In genomic region chr11:82864268-82864667, GRCh38 we compare ENCODE assay signal across 9 cellular contexts. TPM values are rescaled to one million over a fixed set of nuclear protein-coding genes. Genes with fewer than 3 reads are reported as not detected.
A peak's percentile ranks its signal among the peaks of the same experiment; 100 is the strongest.
DNase-seq lines count a peak whose midpoint lies in the region; ATAC-seq, FAIRE-seq and TF ChIP-seq lines count a peak whose summit lies in the region.
"Had no signal": no experiment of that assay in that cellular context is flagged by ENCODE, and none has a peak within 500 bp of the region (broad histone marks: within the 10 kb centered on the region; RNA-seq: fewer than 3 reads in every experiment).

No MANE protein-coding gene starts in this region.

- H2AFZ ChIP-seq in KMS-11 (ENCODE audit: low read depth): no peak overlapping the region
- H2AFZ ChIP-seq in HepG2 (ENCODE audit: low read length): no peak overlapping the region

- peak overlapping the region; percentile 47; the same call in 1 of the 2 replicates for H3K4me2 ChIP-seq in KMS-11
- no peak overlapping the region for H3K4me2 ChIP-seq in HepG2 (ENCODE audit: low read depth, low read length)

- no peaks in the 10 kb centered on the region for H3K36me3 ChIP-seq in KMS-11 (ENCODE audit: insufficient read depth)
- H3K36me3 ChIP-seq in RWPE2 (ENCODE audit: low read depth): no peaks in the 10 kb centered on the region
- no peaks in the 10 kb centered on the region for H3K36me3 ChIP-seq in HepG2 (replicated peaks in 1 of 2; ENCODE audit: control insufficient read depth in 1 of 2, insufficient read depth in 2 of 2, low read length in 2 of 2)

- CTCF ChIA-PET in HepG2 (lab: Yijun Ruan, JAX; ENCODE audit: low intra/inter-chr PET ratio, low total read pairs): interaction anchor here (1.6 to 2.3 kb wide), 2 partner anchors 89 to 146 kb away, joined by 21 read pairs; no protein-coding TSS in a partner anchor

- WGBS in HepG2 (ENCODE audit: low lambda C conversion rate): 21% methylated on average over 5 of the region's 5 CpGs

- no peaks in the 10 kb centered on the region for H3K36me3 Mint-ChIP-seq in activated T-cell treated with anti-CD3 and anti-CD28 coated beads, Interleukin-2, amount 50 U/mL, for 4 hours (ENCODE audit: insufficient read depth)
- H3K36me3 Mint-ChIP-seq: CD4-positive, CD25-positive, alpha-beta regulatory T cell had no signal

- TF ChIP-seq EP300 in HepG2 (IDR thresholded peaks at IDR 0.05; ENCODE audit: low read depth in 2 of 2, low read length in 2 of 2) (no peak), HepG2 (CRISPR knock-in tag; IDR thresholded peaks at IDR 0.05; ENCODE audit: borderline replicate concordance) (no peak)

- H3K4me3 Mint-ChIP-seq in activated T-cell treated with anti-CD3 and anti-CD28 coated beads, Interleukin-2, amount 50 U/mL, for 4 hours: no peak overlapping the region
- H3K4me3 Mint-ChIP-seq: CD4-positive, CD25-positive, alpha-beta regulatory T cell had no signal

- H3K9ac ChIP-seq in KMS-11 (no peak overlapping the region), HepG2 (ENCODE audit: insufficient read depth, low read depth, low read length) (no peak overlapping the region)

- peaks cover 6% of the 10 kb centered on the region for H3K4me1 Mint-ChIP-seq in activated T-cell treated with anti-CD3 and anti-CD28 coated beads, Interleukin-2, amount 50 U/mL, for 4 hours (ENCODE audit: low read depth)

- peak; percentile 20 for DNase-seq in NCI-H2227 (lab: John Stamatoyannopoulos, UW; ENCODE audit: unreplicated experiment)
- no peak for DNase-seq in NCI-H2227 treated with DMSO at 0.1 percent for 48 hours (lab: John Stamatoyannopoulos, UW)
- no peak for DNase-seq in RWPE2 (ENCODE audit: low spot score)
- peak; percentile 92 for DNase-seq in choroid plexus epithelial cell (ENCODE audit: low read depth)
- peak; percentile 57 for DNase-seq in HepG2 (ENCODE audit: low spot score)
- DNase-seq in ureter (ENCODE audit: low spot score): peak; percentile 76
- DNase-seq in activated T-cell treated with anti-CD3 and anti-CD28 coated beads, Interleukin-2, amount 50 U/mL, for 4 hours: no peak

- TF ChIP-seq CTCF in KMS-11 (conservative IDR thresholded peaks at IDR 0.05; ENCODE audit: low read depth, low read length): peak; percentile 78
- peak; percentile 88 for TF ChIP-seq CTCF in RWPE2 (IDR thresholded peaks at IDR 0.05; ENCODE audit: poor library complexity, severe bottlenecking)
- peak; percentile 79 for TF ChIP-seq CTCF in choroid plexus epithelial cell (conservative IDR thresholded peaks at IDR 0.05; ENCODE audit: low read depth, low read length)
- TF ChIP-seq CTCF in HepG2 (CRISPR knock-in tag; IDR thresholded peaks at IDR 0.05): peak; percentile 80

- no peaks in the 10 kb centered on the region for H3K9me3 Mint-ChIP-seq in activated T-cell treated with anti-CD3 and anti-CD28 coated beads, Interleukin-2, amount 50 U/mL, for 4 hours
- H3K9me3 Mint-ChIP-seq: CD4-positive, CD25-positive, alpha-beta regulatory T cell had no signal

- TF ChIP-seq RAD21 in HepG2 (CRISPR knock-in tag; IDR thresholded peaks at IDR 0.05): peak; percentile 74

- no peaks in the 10 kb centered on the region for H4K20me1 ChIP-seq in KMS-11 (ENCODE audit: insufficient read depth)
- H4K20me1 ChIP-seq in HepG2 (ENCODE audit: insufficient read depth, low read length): no peaks in the 10 kb centered on the region

- FAIRE-seq in HepG2 (lab: Jason Lieb, UNC): peak; percentile 60

- H3K79me2 ChIP-seq in KMS-11 (ENCODE audit: insufficient read depth, low read depth) (no peaks in the 10 kb centered on the region), HepG2 (ENCODE audit: insufficient read depth, low read length) (peaks cover 3% of the 10 kb centered on the region)

- intact Hi-C loops in HepG2 (cut with micrococcal nuclease; ENCODE audit: unreplicated experiment): loop anchor here (1.0 kb wide), 2 partner anchors 89 to 146 kb away; no protein-coding TSS in a partner anchor

- no peak for TF ChIP-seq POLR2A in HepG2 (IDR thresholded peaks at IDR 0.05; ENCODE audit: insufficient read depth in 1 of 2, low read depth in 2 of 2, low read length in 2 of 2)

- in situ Hi-C loops in HepG2 (cut with HindIII; ENCODE audit: extremely low pct_ligation_motif_present, low pct_unique_long_range_greater_than_20kb): loop anchor here (5.0 to 25.0 kb wide), 3 partner anchors 89 to 948 kb away; partner anchors contain the start of gene FAM181B

- H3K27ac ChIP-seq in KMS-11 (no peak overlapping the region), RWPE2 (ENCODE audit: poor library complexity, severe bottlenecking) (no peak overlapping the region), HepG2 (ENCODE audit: extremely low read length, insufficient read depth, low read length) (no peak overlapping the region)

- H3K4me3 ChIP-seq in KMS-11 (IDR thresholded peaks at IDR 0.05; ENCODE audit: insufficient read depth, low read depth, low read length) (no peak overlapping the region), RWPE2 (ENCODE audit: severe bottlenecking) (no peak overlapping the region), choroid plexus epithelial cell (ENCODE audit: low read depth, low read length) (no peak overlapping the region), HepG2 (replicated peaks in 1 of 3; ENCODE audit: insufficient read depth in 1 of 3, low read depth in 2 of 3, low read length in 3 of 3) (no peak overlapping the region)

- H3K4me1 ChIP-seq in KMS-11 (ENCODE audit: low read depth, poor library complexity, severe bottlenecking): peaks cover 42% of the 10 kb centered on the region
- peaks cover 12% of the 10 kb centered on the region for H3K4me1 ChIP-seq in RWPE2 (ENCODE audit: insufficient read depth, poor library complexity, severe bottlenecking)
- 0 out of 2 replicates have a peak, but pooled peaks cover 10% of the 10 kb centered on the region for H3K4me1 ChIP-seq in HepG2 (ENCODE audit: insufficient read depth, low read length)

- POLR2A ChIA-PET in HepG2 (lab: Yijun Ruan, JAX): no interaction called here

- H3K9me3 ChIP-seq in RWPE2 (ENCODE audit: severe bottlenecking) (no peaks in the 10 kb centered on the region), HepG2 (ENCODE audit: low read length) (no peaks in the 10 kb centered on the region)

- BruUV-seq in HepG2 (replicated peaks; lab: Mats Ljungman, UMichigan): no TSS peak

- H3K27me3 Mint-ChIP-seq in activated T-cell treated with anti-CD3 and anti-CD28 coated beads, Interleukin-2, amount 50 U/mL, for 4 hours (ENCODE audit: low read depth): no peaks in the 10 kb centered on the region

- H3K27me3 ChIP-seq in KMS-11 (ENCODE audit: insufficient read depth, low read depth): no peaks in the 10 kb centered on the region
- no peaks in the 10 kb centered on the region for H3K27me3 ChIP-seq in RWPE2 (ENCODE audit: insufficient read depth, poor library complexity, severe bottlenecking)
- H3K27me3 ChIP-seq in HepG2 (ENCODE audit: control insufficient read depth in 1 of 2, insufficient read depth in 2 of 2, low read length in 2 of 2): no peaks in the 10 kb centered on the region

- peak; percentile 88 for ATAC-seq in RWPE2 (ENCODE audit: low read depth)
- ATAC-seq in HepG2: peak; percentile 95
- no peak for ATAC-seq in activated T-cell treated with anti-CD3 and anti-CD28 coated beads, Interleukin-2, amount 50 U/mL, for 4 hours

RNA-seq across cellular contexts. Expression of gene PRCP, which starts 36.0 kb away (rescaled TPM):
- 49.9 and 84.2 TPM in 2 replicates for total RNA-seq in HepG2 (2016; rRNA removed; fragmentation: Illumina TruSeq; extraction: Trizol)
- 12.9 and 14.2 TPM in 2 replicates for total RNA-seq in HepG2 (2016; cell fraction: cytosol; rRNA removed; fragmentation: Illumina TruSeq; extraction: Trizol; ENCODE audit: low read depth)
- total RNA-seq in HepG2 (2016; cell fraction: insoluble cytoplasmic fraction; rRNA removed; fragmentation: Illumina TruSeq; extraction: Trizol): 49.2 and 86.3 TPM in 2 replicates
- 29.1 and 33.4 TPM in 2 replicates for total RNA-seq in HepG2 (2016; cell fraction: membrane; rRNA removed; fragmentation: Illumina TruSeq; extraction: Trizol)
- total RNA-seq in HepG2 (2016; cell fraction: nucleus; rRNA removed; fragmentation: Illumina TruSeq; extraction: Trizol): 75.4 and 86.0 TPM in 2 replicates
- polyA plus RNA-seq in HepG2 (2011; rRNA removed): 79.7 and 105 TPM in 2 replicates
- polyA plus RNA-seq in HepG2 (2011; cell fraction: cytosol; rRNA removed): 63.3 and 100 TPM in 2 replicates
- 24.2 and 26.5 TPM in 2 replicates for polyA plus RNA-seq in HepG2 (2011; cell fraction: nucleus; rRNA removed)
- polyA plus RNA-seq in HepG2 (2012): 56.3 and 103 TPM in 2 replicates
- polyA plus RNA-seq in HepG2 (2016; cell fraction: cytosol; fragmentation: Illumina TruSeq; extraction: Trizol; ENCODE audit: low read depth): 12.6 and 13.4 TPM in 2 replicates
- 48.2 and 49.2 TPM in 2 replicates for polyA plus RNA-seq in HepG2 (2016; cell fraction: insoluble cytoplasmic fraction; fragmentation: Illumina TruSeq; extraction: Trizol; ENCODE audit: low read depth)
- polyA plus RNA-seq in HepG2 (2016; cell fraction: membrane; fragmentation: Illumina TruSeq; extraction: Trizol; ENCODE audit: low read depth): 27.2 and 33.0 TPM in 2 replicates
- 84.6 and 95.4 TPM in 2 replicates for polyA plus RNA-seq in HepG2 (2016; cell fraction: nucleus; fragmentation: Illumina TruSeq; extraction: Trizol; ENCODE audit: insufficient read depth, low read depth)
- 22.7 and 35.1 TPM in 2 replicates for polyA minus RNA-seq in HepG2 (2011; rRNA and poly(A)+ RNA removed; ENCODE audit: low replicate concordance)
- polyA minus RNA-seq in HepG2 (2011; cell fraction: cytosol; rRNA and poly(A)+ RNA removed): 55.6 and 56.6 TPM in 2 replicates
- polyA minus RNA-seq in HepG2 (2011; cell fraction: nucleus; rRNA and poly(A)+ RNA removed): 29.0 and 33.7 TPM in 2 replicates
- 92.6 TPM for total RNA-seq in ureter
- 10 to 100 TPM; 11.8 to 15.5 (median 13.8) TPM for total RNA-seq in activated T-cell treated with anti-CD3 and anti-CD28 coated beads, Interleukin-2, amount 50 U/mL, for 4 hours

RNA-seq across cellular contexts. Expression of gene DDIAS, which starts 37.3 kb away (rescaled TPM):
- total RNA-seq in HepG2 (2016; rRNA removed; fragmentation: Illumina TruSeq; extraction: Trizol) (13.0 and 23.5 TPM in 2 replicates), ureter (2.6 TPM)
- total RNA-seq in HepG2 (2016; cell fraction: cytosol; rRNA removed; fragmentation: Illumina TruSeq; extraction: Trizol; ENCODE audit: low read depth): 4.5 and 6.3 TPM in 2 replicates
- total RNA-seq in HepG2 (2016; cell fraction: insoluble cytoplasmic fraction; rRNA removed; fragmentation: Illumina TruSeq; extraction: Trizol): 12.6 and 21.3 TPM in 2 replicates
- total RNA-seq in HepG2 (2016; cell fraction: membrane; rRNA removed; fragmentation: Illumina TruSeq; extraction: Trizol): 9.5 and 11.4 TPM in 2 replicates
- 9.5 and 11.1 TPM in 2 replicates for total RNA-seq in HepG2 (2016; cell fraction: nucleus; rRNA removed; fragmentation: Illumina TruSeq; extraction: Trizol)
- 2.2 and 3.5 TPM in 2 replicates for polyA plus RNA-seq in HepG2 (2011; rRNA removed)
- polyA plus RNA-seq in HepG2 (2011; cell fraction: cytosol; rRNA removed): 1.6 and 2.0 TPM in 2 replicates
- 1.0 and 1.6 TPM in 2 replicates for polyA plus RNA-seq in HepG2 (2011; cell fraction: nucleus; rRNA removed)
- 1.7 and 5.3 TPM in 2 replicates for polyA plus RNA-seq in HepG2 (2012)
- 0.66 and 0.94 TPM in 2 replicates for polyA plus RNA-seq in HepG2 (2016; cell fraction: cytosol; fragmentation: Illumina TruSeq; extraction: Trizol; ENCODE audit: low read depth)
- polyA plus RNA-seq in HepG2 (2016; cell fraction: insoluble cytoplasmic fraction; fragmentation: Illumina TruSeq; extraction: Trizol; ENCODE audit: low read depth): 13.7 and 16.2 TPM in 2 replicates
- 2.6 and 3.1 TPM in 2 replicates for polyA plus RNA-seq in HepG2 (2016; cell fraction: membrane; fragmentation: Illumina TruSeq; extraction: Trizol; ENCODE audit: low read depth)
- 11.7 and 12.4 TPM in 2 replicates for polyA plus RNA-seq in HepG2 (2016; cell fraction: nucleus; fragmentation: Illumina TruSeq; extraction: Trizol; ENCODE audit: insufficient read depth, low read depth)
- polyA minus RNA-seq in HepG2 (2011; rRNA and poly(A)+ RNA removed; ENCODE audit: low replicate concordance): 10.5 and 39.5 TPM in 2 replicates
- polyA minus RNA-seq in HepG2 (2011; cell fraction: cytosol; rRNA and poly(A)+ RNA removed): 1.9 and 3.3 TPM in 2 replicates
- polyA minus RNA-seq in HepG2 (2011; cell fraction: nucleus; rRNA and poly(A)+ RNA removed): 2.1 and 3.9 TPM in 2 replicates
- 10 to 100 TPM; 15.2 to 20.0 (median 19.5) TPM for total RNA-seq in activated T-cell treated with anti-CD3 and anti-CD28 coated beads, Interleukin-2, amount 50 U/mL, for 4 hours

Comparison
In these comparisons a context has a peak if more than half of its experiments do, and no peak if none do; other contexts are left out.
1. DNase-seq: peak in NCI-H2227 (single experiment), choroid plexus epithelial cell (single experiment), HepG2 (single experiment) and ureter (single experiment); none in NCI-H2227 treated with DMSO at 0.1 percent for 48 hours (single experiment), RWPE2 (single experiment) and activated T-cell treated with anti-CD3 and anti-CD28 coated beads, Interleukin-2, amount 50 U/mL, for 4 hours (single experiment).
2. ATAC-seq: peak in RWPE2 (single experiment) and HepG2 (single experiment); none in activated T-cell treated with anti-CD3 and anti-CD28 coated beads, Interleukin-2, amount 50 U/mL, for 4 hours (0 of 2).
3. Peak in every context shown above with its lines, with median percentiles within 50 percentile points of each other: CTCF ChIP-seq.